22 cellular contexts compared by ENCODE assay signal in the genomic region with DNA sequence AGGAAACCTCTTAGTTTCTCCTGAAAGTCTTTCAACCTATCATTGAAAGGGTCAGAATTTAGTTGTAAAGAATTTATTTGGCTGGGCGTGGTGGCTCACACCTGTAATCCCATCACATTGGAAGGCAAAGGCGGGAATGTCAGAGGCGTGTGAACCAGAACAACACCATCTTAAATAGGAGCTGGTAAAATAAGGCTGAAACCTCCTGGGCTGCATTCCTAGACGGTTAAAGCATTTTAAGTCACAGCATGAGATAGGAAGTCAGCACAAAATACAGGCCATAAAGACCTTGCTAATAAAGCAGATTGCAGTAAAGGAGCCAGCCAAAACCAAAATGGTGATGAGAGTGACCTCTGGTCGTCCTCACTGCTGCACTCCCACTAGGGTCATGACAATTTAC. TPM values are rescaled to one million over a fixed set of nuclear protein-coding genes. Genes with fewer than 3 reads are reported as not detected.
"Had no signal": no experiment of that assay in that cellular context is flagged by ENCODE, and none has a peak within 500 bp of the region (broad histone marks: within the 10 kb centered on the region; RNA-seq: fewer than 3 reads in every experiment).

No MANE protein-coding gene starts in this region.

- H3K9me3 ChIP-seq: ascending aorta, esophagus squamous epithelium, lower lobe of right lung, pancreas, tibial artery, vagina had no signal

- H3K27ac Mint-ChIP-seq: activated CD8-positive, alpha-beta memory T cell treated with anti-CD3 and anti-CD28 coated beads, Interleukin-2, amount 10 ng/mL, durations not matched to agents 7 days and 5 days; activated naive CD4-positive, alpha-beta T cell treated with anti-CD3 and anti-CD28 coated beads, Interleukin-2, amount 10 ng/mL, durations not matched to agents 7 days and 5 days; activated T-helper 2 cell treated with anti-CD3 and anti-CD28 coated beads, Interferon-gamma antibody, Interleukin-2, Interleukin-4, amounts not matched to agents 10 μg/mL and 5 μg/mL and 100 μg/mL, durations not matched to agents 14 hours and 24 hours and 36 hours; immature natural killer cell; stimulated activated memory B cell treated with anti-CD40 and anti-IgM and Interleukin-4, amounts not matched to agents 10 μg/mL and 1 μg/mL and 100 μg/mL, for 72 hours had no signal

- H3K27me3 Mint-ChIP-seq: activated CD8-positive, alpha-beta memory T cell treated with anti-CD3 and anti-CD28 coated beads, Interleukin-2, amount 10 ng/mL, durations not matched to agents 7 days and 5 days; activated naive CD4-positive, alpha-beta T cell treated with anti-CD3 and anti-CD28 coated beads, Interleukin-2, amount 10 ng/mL, durations not matched to agents 7 days and 5 days; stimulated activated memory B cell treated with anti-CD40 and anti-IgM and Interleukin-4, amounts not matched to agents 10 μg/mL and 1 μg/mL and 100 μg/mL, for 72 hours had no signal

- H3K4me1 ChIP-seq: ascending aorta, esophagus squamous epithelium, lower lobe of right lung, pancreas, tibial artery, vagina had no signal

- H3K4me1 Mint-ChIP-seq: immature natural killer cell; stimulated activated memory B cell treated with anti-CD40 and anti-IgM and Interleukin-4, amounts not matched to agents 10 μg/mL and 1 μg/mL and 100 μg/mL, for 72 hours had no signal

- H3K27me3 ChIP-seq: ascending aorta, vagina had no signal

- ATAC-seq: activated CD8-positive, alpha-beta memory T cell treated with anti-CD3 and anti-CD28 coated beads, Interleukin-2, amount 10 ng/mL, durations not matched to agents 7 days and 5 days; lower lobe of right lung; pancreas; stimulated activated memory B cell treated with anti-CD40 and anti-IgM and Interleukin-4, amounts not matched to agents 10 μg/mL and 1 μg/mL and 100 μg/mL, for 72 hours had no signal

- H3K36me3 ChIP-seq: ascending aorta, esophagus squamous epithelium, lower lobe of right lung, pancreas, tibial artery, vagina had no signal

- DNase-seq: activated CD4-positive, alpha-beta T cell treated with anti-CD3 and anti-CD28 coated beads, Interleukin-2, amount 50 U/mL, for 48 hours; activated CD8-positive, alpha-beta memory T cell treated with anti-CD3 and anti-CD28 coated beads, Interleukin-2, amount 10 ng/mL, durations not matched to agents 7 days and 5 days; activated naive CD4-positive, alpha-beta T cell treated with anti-CD3 and anti-CD28 coated beads, Interleukin-2, amount 10 ng/mL, durations not matched to agents 7 days and 5 days; activated T-cell treated with anti-CD3 and anti-CD28 coated beads, Interleukin-2, amount 50 U/mL, for 1 hour; caudate nucleus; esophagus squamous epithelium; glutamatergic neuron; hypothalamus; immature natural killer cell; lower lobe of right lung; pancreas; stimulated activated CD4-positive, alpha-beta T cell treated with anti-CD3 and anti-CD28 coated beads, Interleukin-12 subunit alpha, Interleukin-12 subunit beta, amount 100 ng/mL, for 4 hours; tibial artery had no signal

- H3K36me3 Mint-ChIP-seq: activated CD8-positive, alpha-beta memory T cell treated with anti-CD3 and anti-CD28 coated beads, Interleukin-2, amount 10 ng/mL, durations not matched to agents 7 days and 5 days; activated naive CD4-positive, alpha-beta T cell treated with anti-CD3 and anti-CD28 coated beads, Interleukin-2, amount 10 ng/mL, durations not matched to agents 7 days and 5 days; immature natural killer cell; stimulated activated memory B cell treated with anti-CD40 and anti-IgM and Interleukin-4, amounts not matched to agents 10 μg/mL and 1 μg/mL and 100 μg/mL, for 72 hours had no signal

- H3K4me3 Mint-ChIP-seq: activated CD8-positive, alpha-beta memory T cell treated with anti-CD3 and anti-CD28 coated beads, Interleukin-2, amount 10 ng/mL, durations not matched to agents 7 days and 5 days; activated naive CD4-positive, alpha-beta T cell treated with anti-CD3 and anti-CD28 coated beads, Interleukin-2, amount 10 ng/mL, durations not matched to agents 7 days and 5 days; immature natural killer cell; neural crest cell; stimulated activated memory B cell treated with anti-CD40 and anti-IgM and Interleukin-4, amounts not matched to agents 10 μg/mL and 1 μg/mL and 100 μg/mL, for 72 hours had no signal

- FAIRE-seq: endothelial cell of umbilical vein, pancreas had no signal

- H3K9me3 Mint-ChIP-seq: activated naive CD4-positive, alpha-beta T cell treated with anti-CD3 and anti-CD28 coated beads, Interleukin-2, amount 10 ng/mL, durations not matched to agents 7 days and 5 days; activated T-helper 2 cell treated with anti-CD3 and anti-CD28 coated beads, Interferon-gamma antibody, Interleukin-2, Interleukin-4, amounts not matched to agents 10 μg/mL and 5 μg/mL and 100 μg/mL, durations not matched to agents 14 hours and 24 hours and 36 hours; immature natural killer cell; neural crest cell; stimulated activated memory B cell treated with anti-CD40 and anti-IgM and Interleukin-4, amounts not matched to agents 10 μg/mL and 1 μg/mL and 100 μg/mL, for 72 hours had no signal

- H3K4me3 ChIP-seq: ascending aorta, coronary artery, esophagus squamous epithelium, lower lobe of right lung, pancreas, tibial artery, vagina had no signal

- H3K27ac ChIP-seq: ascending aorta, coronary artery, esophagus squamous epithelium, lower lobe of right lung, pancreas, tibial artery, vagina had no signal

RNA-seq across cellular contexts. Expression of a gene that starts 29.6 kb away (rescaled TPM):
- total RNA-seq: activated CD8-positive, alpha-beta memory T cell treated with anti-CD3 and anti-CD28 coated beads, Interleukin-2, amount 10 ng/mL, durations not matched to agents 7 days and 5 days; activated T-helper 2 cell treated with anti-CD3 and anti-CD28 coated beads, Interferon-gamma antibody, Interleukin-2, Interleukin-4, amounts not matched to agents 10 μg/mL and 5 μg/mL and 100 μg/mL, durations not matched to agents 14 hours and 24 hours and 36 hours; ascending aorta; endothelial cell of umbilical vein; esophagus squamous epithelium; fibroblast of villous mesenchyme; lower lobe of right lung; neural crest cell; pancreas; T-helper 1 cell treated with Interleukin-12 subunit alpha and Interleukin-12 subunit beta and Interleukin-4 antibody, amounts not matched to agents 30 ng/mL and 1 ng/mL, for 36 hours; vagina had no signal
- polyA plus RNA-seq: endothelial cell of umbilical vein, immature natural killer cell, pancreas had no signal
